24 cellular contexts compared by ENCODE assay signal in the genomic region with DNA sequence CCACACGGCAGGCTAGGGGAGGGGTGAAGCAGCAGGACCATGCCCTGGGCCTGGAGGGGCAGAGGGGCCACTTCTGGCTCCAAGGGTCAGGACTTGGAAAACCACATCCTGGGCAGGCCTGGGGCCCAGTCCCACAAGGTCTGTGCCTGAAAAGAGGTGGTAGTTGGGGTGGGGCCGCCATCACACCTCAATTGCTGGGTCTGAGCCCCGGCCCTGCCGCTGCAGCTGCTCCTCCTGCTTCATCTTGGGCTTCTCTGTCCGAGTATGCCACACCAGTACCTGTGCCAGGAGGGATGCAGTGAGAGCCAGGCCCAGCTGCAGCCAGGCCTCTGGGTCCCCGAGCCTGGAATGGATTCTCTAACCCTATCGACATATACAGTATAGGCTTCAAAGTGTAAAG.
"Had no signal": no experiment of that assay in that cellular context is flagged by ENCODE, and none has a peak within 500 bp of the region (broad histone marks: within the 10 kb centered on the region; RNA-seq: fewer than 3 reads in every experiment).

No MANE protein-coding gene starts in this region.

- H3K9me3 Mint-ChIP-seq: memory B cell; natural killer cell treated with Interleukin-12 subunit alpha and Interleukin-12 subunit beta and Interleukin-15 and Interleukin-18, amount 100 ng/mL, for 72 hours; type B pancreatic cell had no signal

- H3K27me3 Mint-ChIP-seq: activated CD8-positive, alpha-beta memory T cell treated with anti-CD3 and anti-CD28 coated beads, Interleukin-2, amount 10 ng/mL, durations not matched to agents 7 days and 5 days; activated naive CD8-positive, alpha-beta T cell; memory B cell; natural killer cell treated with Interleukin-12 subunit alpha and Interleukin-12 subunit beta and Interleukin-15 and Interleukin-18, amount 100 ng/mL, for 72 hours; type B pancreatic cell had no signal

- H3K27ac ChIP-seq: body of pancreas, colonic mucosa, right atrium auricular region had no signal

- H3K4me3 ChIP-seq: body of pancreas, colonic mucosa, esophagus squamous epithelium, left lung, right atrium auricular region had no signal

- ATAC-seq: activated CD4-positive, CD25-positive, alpha-beta regulatory T cell treated with anti-CD3 and anti-CD28 coated beads, Interleukin-2, amount 50 U/mL, for 24 hours; activated CD8-positive, alpha-beta memory T cell treated with anti-CD3 and anti-CD28 coated beads, Interleukin-2, amount 10 ng/mL, durations not matched to agents 7 days and 5 days; body of pancreas; left lung; natural killer cell treated with Interleukin-12 subunit alpha and Interleukin-12 subunit beta and Interleukin-15 and Interleukin-18, amount 100 ng/mL, for 72 hours; SK-N-SH treated with all-trans-retinoic acid at 6 μM for 48 hours had no signal

- DNase-seq: activated CD4-positive, alpha-beta T cell treated with anti-CD3 and anti-CD28 coated beads, Interleukin-2, amount 50 U/mL, for 4 hours; activated CD8-positive, alpha-beta memory T cell treated with anti-CD3 and anti-CD28 coated beads, Interleukin-2, amount 10 ng/mL, durations not matched to agents 7 days and 5 days; activated effector memory CD4-positive, alpha-beta T cell treated with anti-CD3 and anti-CD28 coated beads, Interleukin-2, amount 50 U/mL, for 16 hours; activated T-cell treated with anti-CD3 and anti-CD28 coated beads, Interleukin-2, amount 50 U/mL, for 1 hour; amniotic stem cell; body of pancreas; colonic mucosa; effector CD4-positive, alpha-beta T cell; esophagus squamous epithelium; hippocampal formation; left lung; occipital lobe; small intestine; stimulated activated CD4-positive, alpha-beta T cell treated with anti-CD3 and anti-CD28 coated beads, Interleukin-4, amount 100 ng/mL, for 24 hours; stimulated activated naive CD4-positive, alpha-beta T cell treated with Interleukin-2 at 50 U/mL for 16 hours; T-helper 1 cell; T1000 had no signal

- H3K36me3 Mint-ChIP-seq: natural killer cell treated with Interleukin-12 subunit alpha and Interleukin-12 subunit beta and Interleukin-15 and Interleukin-18, amount 100 ng/mL, for 72 hours had no signal

- H3K27ac Mint-ChIP-seq: memory B cell had no signal

- H3K4me3 Mint-ChIP-seq: activated CD8-positive, alpha-beta memory T cell treated with anti-CD3 and anti-CD28 coated beads, Interleukin-2, amount 10 ng/mL, durations not matched to agents 7 days and 5 days; memory B cell; natural killer cell treated with Interleukin-12 subunit alpha and Interleukin-12 subunit beta and Interleukin-15 and Interleukin-18, amount 100 ng/mL, for 72 hours had no signal
